28 cellular contexts compared by ENCODE assay signal in the genomic region with DNA sequence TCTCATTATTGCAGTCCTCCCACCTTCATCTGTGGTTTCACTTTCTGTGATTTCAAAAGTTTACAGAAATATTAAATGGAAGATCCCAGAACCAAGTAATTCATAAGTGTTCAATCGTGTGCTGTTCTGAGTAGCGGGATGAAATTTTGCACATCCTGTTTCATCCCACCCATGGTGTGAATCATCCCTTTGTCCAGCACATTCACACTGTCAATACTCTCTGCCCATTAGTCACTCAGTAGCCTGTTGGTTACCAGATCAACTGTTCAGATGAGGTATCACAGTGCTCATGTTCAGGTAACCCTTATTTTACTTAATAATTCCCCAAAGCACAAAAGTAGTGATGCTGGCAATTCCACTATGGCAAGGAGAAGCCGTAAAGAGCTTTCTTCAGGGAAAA. TPM values are rescaled to one million over a fixed set of nuclear protein-coding genes. Genes with fewer than 3 reads are reported as not detected.
A peak's percentile ranks its signal among the peaks of the same experiment; 100 is the strongest.
DNase-seq lines count a peak whose midpoint lies in the region; ATAC-seq and TF ChIP-seq lines count a peak whose summit lies in the region.
"Had no signal": no experiment of that assay in that cellular context is flagged by ENCODE, and none has a peak within 500 bp of the region (broad histone marks: within the 10 kb centered on the region; RNA-seq: fewer than 3 reads in every experiment).

No MANE protein-coding gene starts in this region.

- ATAC-seq in HG02759 (IDR thresholded peaks at IDR 0.05; ENCODE audit: unreplicated experiment), result no peak
- ATAC-seq in GM21717 (IDR thresholded peaks at IDR 0.05; ENCODE audit: unreplicated experiment), result no peak
- ATAC-seq: left lung; stimulated activated naive CD8-positive, alpha-beta T cell treated with anti-CD3 and anti-CD28 coated beads, Interleukin-15, amount 100 ng/mL, for 72 hours; T-helper 17 cell had no signal

- DNase-seq in ELR (ENCODE audit: low read depth) (peak; percentile 69), NCI-H226 (peak; percentile 51), astrocyte of the spinal cord (ENCODE audit: low read depth, low spot score) (peak; percentile 5), kidney glomerular epithelial cell (lab: John Stamatoyannopoulos, UW) (peak; percentile 20), epidermal melanocyte (ENCODE audit: insufficient read length, low spot score) (no peak), right atrium auricular region (ENCODE audit: low spot score) (no peak)
- DNase-seq: activated CD4-positive, alpha-beta T cell treated with anti-CD3 and anti-CD28 coated beads, Interleukin-2, amount 50 U/mL, for 1 hour; activated gamma-delta T cell; CD4-positive, alpha-beta T cell; DMS 273 treated with DMSO at 0.1 percent for 48 hours; glutamatergic neuron; GOT3; left lung; NCI-H146; NCI-H2171; NCI-H526 treated with DMSO at 0.1 percent for 48 hours; nephron progenitor cell; posterior cingulate gyrus; SIG-M5; stimulated activated CD4-positive, alpha-beta T cell treated with anti-CD3 and anti-CD28 coated beads, Interleukin-4, amount 100 ng/mL, for 1 hour; stimulated activated naive CD8-positive, alpha-beta T cell treated with anti-CD3 and anti-CD28 coated beads, Interleukin-15, amount 100 ng/mL, for 72 hours; T-helper 17 cell had no signal

- H3K27ac ChIP-seq in right atrium auricular region, result no peak overlapping the region
- H3K27ac ChIP-seq: left lung, tibial nerve had no signal

- H3K4me3 ChIP-seq in astrocyte of the spinal cord (ENCODE audit: low read depth, low read length) (no peak overlapping the region), right atrium auricular region (no peak overlapping the region)
- H3K4me3 ChIP-seq: left lung, smooth muscle cell, tibial nerve had no signal

- in situ Hi-C loops in astrocyte of the spinal cord (cut with HindIII; ENCODE audit: low sequenced_read_pairs), result no loop called here

- TF ChIP-seq CTCF in astrocyte of the spinal cord (IDR thresholded peaks at IDR 0.05; ENCODE audit: low read depth, low read length) (no peak), right atrium auricular region (IDR thresholded peaks at IDR 0.05) (no peak)

- H3K9me3 ChIP-seq in right atrium auricular region, result no peaks in the 10 kb centered on the region
- H3K9me3 ChIP-seq: left lung, tibial nerve had no signal

- H3K36me3 ChIP-seq in right atrium auricular region, result no peaks in the 10 kb centered on the region
- H3K36me3 ChIP-seq: left lung, tibial nerve had no signal

- no peaks in the 10 kb centered on the region for H3K4me1 ChIP-seq in right atrium auricular region
- H3K4me1 ChIP-seq: left lung, tibial nerve had no signal

- H3K27me3 ChIP-seq in right atrium auricular region, result no peaks in the 10 kb centered on the region
- H3K27me3 ChIP-seq: left lung, tibial nerve had no signal

RNA-seq across cellular contexts. Expression of a gene that starts 26.8 kb away (rescaled TPM):
- 10 to 100 TPM in 1 of 2 donors, 1 to 10 TPM in 1; 3.5 to 24.7 TPM for total RNA-seq in right atrium auricular region
- total RNA-seq: cardiac septum; CD4-positive, alpha-beta T cell; dermis microvascular lymphatic vessel endothelial cell; smooth muscle cell; tibial nerve had no signal

Comparison
In these comparisons a context has a peak if more than half of its experiments do, and no peak if none do; other contexts are left out.
1. DNase-seq: peak in ELR (single experiment), NCI-H226 (single experiment), astrocyte of the spinal cord (single experiment) and kidney glomerular epithelial cell (single experiment); none in epidermal melanocyte (single experiment) and right atrium auricular region (single experiment).